8 cellular contexts compared by ENCODE assay signal in genomic region chr9:133031496-133031911, GRCh38. TPM values are rescaled to one million over a fixed set of nuclear protein-coding genes. Genes with fewer than 3 reads are reported as not detected.
DNase-seq lines count a peak whose midpoint lies in the region; ATAC-seq, FAIRE-seq and TF ChIP-seq lines count a peak whose summit lies in the region.

No MANE protein-coding gene starts in this region.

- CTCF ChIA-PET in RWPE1 (lab: Yijun Ruan, JAX), result interaction anchor here (1.3 to 2.5 kb wide), 4 partner anchors 9 to 116 kb away, joined by 6 to 12 read pairs (median 10); no protein-coding TSS in a partner anchor

- no peak for ATAC-seq in HG02840 (IDR thresholded peaks at IDR 0.05; ENCODE audit: low FRiP score, unreplicated experiment)

- H3K4me3 ChIP-seq in GM12875 (ENCODE audit: low read depth, low read length) (peak overlapping the region; percentile 93), fibroblast of the aortic adventitia (ENCODE audit: low read depth, low read length) (peak overlapping the region; percentile 79), skeletal muscle cell (ENCODE audit: low read depth, low read length) (peak overlapping the region; percentile 96)

- DNase-seq in RWPE1 (ENCODE audit: low spot score) (no peak), fibroblast of the aortic adventitia (ENCODE audit: low read depth) (no peak), skeletal muscle cell (ENCODE audit: low read depth) (no peak), NCI-H748 (lab: John Stamatoyannopoulos, UW; ENCODE audit: unreplicated experiment) (no peak), nucleus accumbens (lab: John Stamatoyannopoulos, UW) (no peak), urothelium cell line (ENCODE audit: low spot score) (no peak)

- no peak for FAIRE-seq in urothelium cell line (lab: Jason Lieb, UNC)

- POLR2A ChIA-PET in RWPE1 (lab: Yijun Ruan, JAX; ENCODE audit: low non-redundant PET), result no interaction called here

- no peak for TF ChIP-seq CTCF in GM12875 (IDR thresholded peaks at IDR 0.05; ENCODE audit: borderline replicate concordance, insufficient read depth, low read depth, low read length)
- TF ChIP-seq CTCF in RWPE1 (conservative IDR thresholded peaks at IDR 0.05; ENCODE audit: low read depth), result no peak
- no peak for TF ChIP-seq CTCF in fibroblast of the aortic adventitia (IDR thresholded peaks at IDR 0.05; ENCODE audit: insufficient read depth, low read length)

- H3K27ac ChIP-seq in RWPE1, result peak overlapping the region; percentile 87

RNA-seq across cellular contexts. Expression of gene GTF3C5, which starts 0.7 kb away (rescaled TPM):
- total RNA-seq in fibroblast of the aortic adventitia (ENCODE audit: low replicate concordance), result 20.8 and 33.9 TPM in 2 replicates

RNA-seq across cellular contexts. Expression of gene CEL, which starts 30.3 kb away (rescaled TPM):
- 0.27 TPM in 1 of 2 replicates, not detected in the other for total RNA-seq in fibroblast of the aortic adventitia (ENCODE audit: low replicate concordance)

RNA-seq across cellular contexts. Expression of gene GFI1B, which starts 53.0 kb away (rescaled TPM):
- not detected in 2 replicates for total RNA-seq in fibroblast of the aortic adventitia (ENCODE audit: low replicate concordance)
